14 cellular contexts compared by ENCODE assay signal in genomic region chr13:112744306-112745021, GRCh38. TPM values are rescaled to one million over a fixed set of nuclear protein-coding genes. Genes with fewer than 3 reads are reported as not detected.
DNase-seq lines count a peak whose midpoint lies in the region; ATAC-seq, FAIRE-seq and TF ChIP-seq lines count a peak whose summit lies in the region.
"Had no signal": no experiment of that assay in that cellular context is flagged by ENCODE, and none has a peak within 500 bp of the region (broad histone marks: within the 10 kb centered on the region; RNA-seq: fewer than 3 reads in every experiment).

No MANE protein-coding gene starts in this region.

- H3K27me3 Mint-ChIP-seq in chondrocyte (ENCODE audit: low read depth) = no peaks in the 10 kb centered on the region

- TF ChIP-seq RAD21 in HepG2 (CRISPR knock-in tag; IDR thresholded peaks at IDR 0.05) = no peak

- no TSS peak for BruUV-seq in HepG2 (replicated peaks; lab: Mats Ljungman, UMichigan)

- H3K4me3 ChIP-seq in HepG2 (replicated peaks in 1 of 3; ENCODE audit: insufficient read depth in 1 of 3, low read depth in 2 of 3, low read length in 3 of 3) = no peak overlapping the region
- no peak overlapping the region for H3K4me3 ChIP-seq in right lobe of liver
- H3K4me3 ChIP-seq in lower lobe of right lung = no peak overlapping the region
- H3K4me3 ChIP-seq: uterus had no signal

- no peak overlapping the region for H2AFZ ChIP-seq in HepG2 (ENCODE audit: low read length)

- POLR2A ChIA-PET in HepG2 (lab: Yijun Ruan, JAX) = interaction anchor here (2.5 kb wide), 1 partner anchor 12 kb away, joined by 7 read pairs; no protein-coding TSS in a partner anchor

- no peaks in the 10 kb centered on the region for H3K9me3 Mint-ChIP-seq in chondrocyte (ENCODE audit: low read depth)
- H3K9me3 Mint-ChIP-seq in stimulated activated effector memory CD8-positive, alpha-beta T cell treated with anti-CD3 and anti-CD28 coated beads, Interleukin-12 subunit alpha, Interleukin-12 subunit beta, amount 100 ng/mL, for 72 hours = no peaks in the 10 kb centered on the region
- H3K9me3 Mint-ChIP-seq: activated T-helper 1 cell treated with anti-CD3 and anti-CD28 coated beads, Interleukin-12 subunit alpha, Interleukin-12 subunit beta, Interleukin-2, Interleukin-4 antibody, amounts not matched to agents 30 ng/mL and 10 ng/mL and 1 ng/mL, durations not matched to agents 14 hours and 24 hours and 36 hours had no signal

- H3K27ac Mint-ChIP-seq in chondrocyte (ENCODE audit: unreplicated experiment) = peak overlapping the region; percentile 50
- no peak overlapping the region for H3K27ac Mint-ChIP-seq in stimulated activated effector memory CD8-positive, alpha-beta T cell treated with anti-CD3 and anti-CD28 coated beads, Interleukin-12 subunit alpha, Interleukin-12 subunit beta, amount 100 ng/mL, for 72 hours
- H3K27ac Mint-ChIP-seq: activated T-helper 1 cell treated with anti-CD3 and anti-CD28 coated beads, Interleukin-12 subunit alpha, Interleukin-12 subunit beta, Interleukin-2, Interleukin-4 antibody, amounts not matched to agents 30 ng/mL and 10 ng/mL and 1 ng/mL, durations not matched to agents 14 hours and 24 hours and 36 hours had no signal

- no peak overlapping the region for H3K4me3 Mint-ChIP-seq in chondrocyte (ENCODE audit: unreplicated experiment)
- H3K4me3 Mint-ChIP-seq in stimulated activated effector memory CD8-positive, alpha-beta T cell treated with anti-CD3 and anti-CD28 coated beads, Interleukin-12 subunit alpha, Interleukin-12 subunit beta, amount 100 ng/mL, for 72 hours = no peak overlapping the region
- H3K4me3 Mint-ChIP-seq: activated T-helper 1 cell treated with anti-CD3 and anti-CD28 coated beads, Interleukin-12 subunit alpha, Interleukin-12 subunit beta, Interleukin-2, Interleukin-4 antibody, amounts not matched to agents 30 ng/mL and 10 ng/mL and 1 ng/mL, durations not matched to agents 14 hours and 24 hours and 36 hours had no signal

- H3K27ac ChIP-seq in HepG2 (ENCODE audit: extremely low read length, insufficient read depth, low read length) (no peak overlapping the region), right lobe of liver (no peak overlapping the region), lower lobe of right lung (peak overlapping the region; percentile 31)

- peaks cover 29% of the 10 kb centered on the region for H3K4me1 ChIP-seq in HepG2 (ENCODE audit: insufficient read depth, low read length)
- no peaks in the 10 kb centered on the region for H3K4me1 ChIP-seq in right lobe of liver
- H3K4me1 ChIP-seq in lower lobe of right lung = peaks cover 61% of the 10 kb centered on the region

- intact Hi-C loops in HepG2 (cut with micrococcal nuclease; ENCODE audit: unreplicated experiment) = no loop called here
- intact Hi-C loops in right lobe of liver (cut with DNase I) = no loop called here
- intact Hi-C loops in lower lobe of right lung (cut with DNase I) = no loop called here

- DNase-seq in HepG2 (ENCODE audit: low spot score) = no peak
- no peak for DNase-seq in right lobe of liver
- DNase-seq in chondrocyte (ENCODE audit: low spot score) = no peak
- DNase-seq in lower lobe of right lung = no peak
- DNase-seq in DMS153 treated with DMSO at 0.1 percent for 48 hours (lab: John Stamatoyannopoulos, UW; ENCODE audit: unreplicated experiment) = no peak
- DNase-seq in stimulated activated effector memory CD8-positive, alpha-beta T cell treated with anti-CD3 and anti-CD28 coated beads, Interleukin-12 subunit alpha, Interleukin-12 subunit beta, amount 100 ng/mL, for 72 hours (ENCODE audit: low spot score in 2 of 2) = no peak
- DNase-seq in NCI-H2171 (lab: John Stamatoyannopoulos, UW) = no peak
- DNase-seq: AML-193, dermis blood vessel endothelial cell, Karpas-422, nucleus accumbens had no signal

- ATAC-seq in HepG2 (no peak), right lobe of liver (no peak), lower lobe of right lung (peak; percentile 59 to 75), HG02610 (IDR thresholded peaks at IDR 0.05; ENCODE audit: unreplicated experiment) (no peak)
- ATAC-seq in stimulated activated effector memory CD8-positive, alpha-beta T cell treated with anti-CD3 and anti-CD28 coated beads, Interleukin-12 subunit alpha, Interleukin-12 subunit beta, amount 100 ng/mL, for 72 hours = no peak

- no peak overlapping the region for H3K4me2 ChIP-seq in HepG2 (ENCODE audit: low read depth, low read length)

- H4K20me1 ChIP-seq in HepG2 (ENCODE audit: insufficient read depth, low read length) = peaks cover 70% of the 10 kb centered on the region

- CTCF ChIA-PET in HepG2 (lab: Yijun Ruan, JAX; ENCODE audit: low intra/inter-chr PET ratio, low total read pairs) = no interaction called here

- H3K4me1 Mint-ChIP-seq in chondrocyte (ENCODE audit: low read depth) = peaks cover 31% of the 10 kb centered on the region
- peaks cover 44% of the 10 kb centered on the region for H3K4me1 Mint-ChIP-seq in stimulated activated effector memory CD8-positive, alpha-beta T cell treated with anti-CD3 and anti-CD28 coated beads, Interleukin-12 subunit alpha, Interleukin-12 subunit beta, amount 100 ng/mL, for 72 hours

- H3K9me3 ChIP-seq in HepG2 (ENCODE audit: low read length) (no peaks in the 10 kb centered on the region), right lobe of liver (no peaks in the 10 kb centered on the region), lower lobe of right lung (no peaks in the 10 kb centered on the region)
- H3K9me3 ChIP-seq: uterus had no signal

- TF ChIP-seq POLR2A in HepG2 (IDR thresholded peaks at IDR 0.05; ENCODE audit: insufficient read depth in 1 of 2, low read depth in 2 of 2, low read length in 2 of 2) = no peak
- no peak for TF ChIP-seq POLR2A in right lobe of liver (IDR thresholded peaks at IDR 0.05)

- WGBS in HepG2 (ENCODE audit: low lambda C conversion rate) = 83% methylated on average over 16 of the region's 16 CpGs
- WGBS in right lobe of liver (ENCODE audit: insufficient coverage, low coverage, low lambda C conversion rate, missing lambda C conversion rate) = 72% methylated on average over 9 of the region's 16 CpGs

- no peak overlapping the region for H3K9ac ChIP-seq in HepG2 (ENCODE audit: insufficient read depth, low read depth, low read length)

- peaks cover 90% of the 10 kb centered on the region for H3K79me2 ChIP-seq in HepG2 (ENCODE audit: insufficient read depth, low read length)

- peaks cover 0 to 3% of the 10 kb centered on the region in 2 experiments; a peak in 1 of 5 replicates for H3K36me3 ChIP-seq in HepG2 (replicated peaks in 1 of 2; ENCODE audit: control insufficient read depth in 1 of 2, insufficient read depth in 2 of 2, low read length in 2 of 2)
- no peaks in the 10 kb centered on the region for H3K36me3 ChIP-seq in right lobe of liver
- no peaks in the 10 kb centered on the region for H3K36me3 ChIP-seq in lower lobe of right lung
- H3K36me3 ChIP-seq: uterus had no signal

- H3K27me3 ChIP-seq in HepG2 (ENCODE audit: control insufficient read depth in 1 of 2, insufficient read depth in 2 of 2, low read length in 2 of 2) (no peaks in the 10 kb centered on the region), right lobe of liver (no peaks in the 10 kb centered on the region), lower lobe of right lung (ENCODE audit: low read depth) (no peaks in the 10 kb centered on the region)
- H3K27me3 ChIP-seq: uterus had no signal

- no peak for FAIRE-seq in HepG2 (lab: Jason Lieb, UNC)

- TF ChIP-seq EP300 in HepG2 (IDR thresholded peaks at IDR 0.05; ENCODE audit: low read depth in 2 of 2, low read length in 2 of 2) = no peak
- TF ChIP-seq EP300 in HepG2 (CRISPR knock-in tag; IDR thresholded peaks at IDR 0.05; ENCODE audit: borderline replicate concordance) = no peak

- H3K36me3 Mint-ChIP-seq in chondrocyte (ENCODE audit: low read depth) = no peaks in the 10 kb centered on the region
- no peaks in the 10 kb centered on the region for H3K36me3 Mint-ChIP-seq in stimulated activated effector memory CD8-positive, alpha-beta T cell treated with anti-CD3 and anti-CD28 coated beads, Interleukin-12 subunit alpha, Interleukin-12 subunit beta, amount 100 ng/mL, for 72 hours

- in situ Hi-C loops in HepG2 (cut with HindIII; ENCODE audit: extremely low pct_ligation_motif_present, low pct_unique_long_range_greater_than_20kb) = no loop called here

- TF ChIP-seq CTCF in HepG2 (CRISPR knock-in tag; IDR thresholded peaks at IDR 0.05) (no peak), right lobe of liver (IDR thresholded peaks at IDR 0.05) (no peak), chondrocyte (IDR thresholded peaks at IDR 0.05) (no peak), lower lobe of right lung (IDR thresholded peaks at IDR 0.05) (no peak)

TF ChIP-seq in HepG2, 621 proteins besides CTCF, POLR2A, EP300 and RAD21 (continues in another document):
- TF ChIP-seq THYN1 (CRISPR knock-in tag; IDR thresholded peaks at IDR 0.05; ENCODE audit: borderline replicate concordance, low read depth) = no peak
- TF ChIP-seq SCMH1 (CRISPR knock-in tag; IDR thresholded peaks at IDR 0.05; ENCODE audit: borderline replicate concordance) = no peak
- TF ChIP-seq PAF1 (CRISPR knock-in tag; IDR thresholded peaks at IDR 0.05) = no peak
- no peak for TF ChIP-seq ATF7 (IDR thresholded peaks at IDR 0.05)
- no peak for TF ChIP-seq ATF7 (CRISPR knock-in tag; IDR thresholded peaks at IDR 0.05)

RNA-seq across cellular contexts. Expression of gene ATP11A, which starts 54.6 kb away (rescaled TPM):
- 18.4 and 18.9 TPM in 2 replicates for total RNA-seq in HepG2 (2016; rRNA removed; fragmentation: Illumina TruSeq; extraction: Trizol)
- 5.5 and 6.6 TPM in 2 replicates for total RNA-seq in HepG2 (2016; cell fraction: cytosol; rRNA removed; fragmentation: Illumina TruSeq; extraction: Trizol; ENCODE audit: low read depth)
- total RNA-seq in HepG2 (2016; cell fraction: insoluble cytoplasmic fraction; rRNA removed; fragmentation: Illumina TruSeq; extraction: Trizol) = 13.9 and 19.4 TPM in 2 replicates
- total RNA-seq in HepG2 (2016; cell fraction: membrane; rRNA removed; fragmentation: Illumina TruSeq; extraction: Trizol) = 12.7 and 14.7 TPM in 2 replicates
- total RNA-seq in HepG2 (2016; cell fraction: nucleus; rRNA removed; fragmentation: Illumina TruSeq; extraction: Trizol) = 44.6 and 51.9 TPM in 2 replicates
- 20.1 and 24.0 TPM in 2 replicates for polyA plus RNA-seq in HepG2 (2011; rRNA removed)
- 13.1 and 13.2 TPM in 2 replicates for polyA plus RNA-seq in HepG2 (2011; cell fraction: cytosol; rRNA removed)
- 168 and 195 TPM in 2 replicates for polyA plus RNA-seq in HepG2 (2011; cell fraction: nucleus; rRNA removed)
- polyA plus RNA-seq in HepG2 (2012) = 36.8 and 55.4 TPM in 2 replicates
- 1.3 and 1.5 TPM in 2 replicates for polyA plus RNA-seq in HepG2 (2016; cell fraction: cytosol; fragmentation: Illumina TruSeq; extraction: Trizol; ENCODE audit: low read depth)
- 12.9 TPM in 2 replicates for polyA plus RNA-seq in HepG2 (2016; cell fraction: insoluble cytoplasmic fraction; fragmentation: Illumina TruSeq; extraction: Trizol; ENCODE audit: low read depth)
- 3.0 and 3.7 TPM in 2 replicates for polyA plus RNA-seq in HepG2 (2016; cell fraction: membrane; fragmentation: Illumina TruSeq; extraction: Trizol; ENCODE audit: low read depth)
- polyA plus RNA-seq in HepG2 (2016; cell fraction: nucleus; fragmentation: Illumina TruSeq; extraction: Trizol; ENCODE audit: insufficient read depth, low read depth) = 72.0 and 87.4 TPM in 2 replicates
- 14.4 and 71.9 TPM in 2 replicates for polyA minus RNA-seq in HepG2 (2011; rRNA and poly(A)+ RNA removed; ENCODE audit: low replicate concordance)
- 42.1 and 46.7 TPM in 2 replicates for polyA minus RNA-seq in HepG2 (2011; cell fraction: cytosol; rRNA and poly(A)+ RNA removed)
- polyA minus RNA-seq in HepG2 (2011; cell fraction: nucleus; rRNA and poly(A)+ RNA removed) = 107 and 137 TPM in 2 replicates
- 10 to 100 TPM; 24.3 to 57.4 (median 33.1) TPM for total RNA-seq in right lobe of liver
- total RNA-seq in chondrocyte = 13.1 to 22.2 TPM (median 15.4 TPM) in 3 replicates
- 281 TPM for total RNA-seq in lower lobe of right lung

Comparison
In these comparisons a context has a peak if more than half of its experiments do, and no peak if none do; other contexts are left out.
1. ATAC-seq: peak in lower lobe of right lung (2 of 2); none in HepG2 (single experiment), right lobe of liver (0 of 4), stimulated activated effector memory CD8-positive, alpha-beta T cell treated with anti-CD3 and anti-CD28 coated beads, Interleukin-12 subunit alpha, Interleukin-12 subunit beta, amount 100 ng/mL, for 72 hours (single experiment) and HG02610 (single experiment).